In genomic region chr6:157064502-157064901, GRCh38 we compare ENCODE assay signal across 14 cellular contexts.
"Had no signal": no experiment of that assay in that cellular context is flagged by ENCODE, and none has a peak within 500 bp of the region (broad histone marks: within the 10 kb centered on the region; RNA-seq: fewer than 3 reads in every experiment).

No MANE protein-coding gene starts in this region.

- ATAC-seq: activated CD8-positive, alpha-beta memory T cell treated with anti-CD3 and anti-CD28 coated beads, Interleukin-2, amount 10 ng/mL, durations not matched to agents 7 days and 5 days; left lobe of liver had no signal

- H3K27ac Mint-ChIP-seq: activated CD4-positive, alpha-beta T cell treated with anti-CD3 and anti-CD28 coated beads for 36 hours; activated CD8-positive, alpha-beta memory T cell treated with anti-CD3 and anti-CD28 coated beads, Interleukin-2, amount 10 ng/mL, durations not matched to agents 7 days and 5 days; activated naive CD4-positive, alpha-beta T cell treated with anti-CD3 and anti-CD28 coated beads, Interleukin-2, amount 10 ng/mL, durations not matched to agents 7 days and 5 days; natural killer cell treated with Interleukin-12 subunit alpha and Interleukin-12 subunit beta and Interleukin-15 and Interleukin-18, amount 100 ng/mL, for 72 hours had no signal

- H3K36me3 Mint-ChIP-seq: activated CD4-positive, alpha-beta memory T cell treated with anti-CD3 and anti-CD28 coated beads for 36 hours; natural killer cell treated with Interleukin-12 subunit alpha and Interleukin-12 subunit beta and Interleukin-15 and Interleukin-18, amount 100 ng/mL, for 72 hours had no signal

- H3K4me3 Mint-ChIP-seq: activated CD4-positive, alpha-beta memory T cell treated with anti-CD3 and anti-CD28 coated beads for 36 hours; activated CD4-positive, alpha-beta T cell treated with anti-CD3 and anti-CD28 coated beads for 36 hours; activated CD8-positive, alpha-beta memory T cell treated with anti-CD3 and anti-CD28 coated beads, Interleukin-2, amount 10 ng/mL, durations not matched to agents 7 days and 5 days; activated naive CD4-positive, alpha-beta T cell treated with anti-CD3 and anti-CD28 coated beads, Interleukin-2, amount 10 ng/mL, durations not matched to agents 7 days and 5 days; natural killer cell treated with Interleukin-12 subunit alpha and Interleukin-12 subunit beta and Interleukin-15 and Interleukin-18, amount 100 ng/mL, for 72 hours had no signal

- DNase-seq: activated CD4-positive, alpha-beta memory T cell treated with anti-CD3 and anti-CD28 coated beads for 36 hours; activated CD4-positive, alpha-beta T cell treated with anti-CD3 and anti-CD28 coated beads for 36 hours; activated CD8-positive, alpha-beta memory T cell treated with anti-CD3 and anti-CD28 coated beads, Interleukin-2, amount 10 ng/mL, durations not matched to agents 7 days and 5 days; activated naive CD4-positive, alpha-beta T cell treated with anti-CD3 and anti-CD28 coated beads, Interleukin-2, amount 10 ng/mL, durations not matched to agents 7 days and 5 days; activated T-cell treated with anti-CD3 and anti-CD28 coated beads, Interleukin-2, amount 50 U/mL, for 1 hour; erythroblast; mesenchymal stem cell; occipital lobe; stimulated activated CD4-positive, alpha-beta T cell treated with anti-CD3 and anti-CD28 coated beads, Interleukin-2, amount 100 ng/mL, for 48 hours; stimulated activated naive CD4-positive, alpha-beta T cell; transverse colon; WERI-Rb-1 had no signal

- H3K9me3 Mint-ChIP-seq: activated CD4-positive, alpha-beta memory T cell treated with anti-CD3 and anti-CD28 coated beads for 36 hours; activated naive CD4-positive, alpha-beta T cell treated with anti-CD3 and anti-CD28 coated beads, Interleukin-2, amount 10 ng/mL, durations not matched to agents 7 days and 5 days; natural killer cell treated with Interleukin-12 subunit alpha and Interleukin-12 subunit beta and Interleukin-15 and Interleukin-18, amount 100 ng/mL, for 72 hours had no signal

- H3K27me3 Mint-ChIP-seq: activated CD4-positive, alpha-beta memory T cell treated with anti-CD3 and anti-CD28 coated beads for 36 hours; activated CD4-positive, alpha-beta T cell treated with anti-CD3 and anti-CD28 coated beads for 36 hours; activated CD8-positive, alpha-beta memory T cell treated with anti-CD3 and anti-CD28 coated beads, Interleukin-2, amount 10 ng/mL, durations not matched to agents 7 days and 5 days; activated naive CD4-positive, alpha-beta T cell treated with anti-CD3 and anti-CD28 coated beads, Interleukin-2, amount 10 ng/mL, durations not matched to agents 7 days and 5 days; natural killer cell treated with Interleukin-12 subunit alpha and Interleukin-12 subunit beta and Interleukin-15 and Interleukin-18, amount 100 ng/mL, for 72 hours had no signal
